9 cellular contexts compared by ENCODE assay signal in the genomic region with DNA sequence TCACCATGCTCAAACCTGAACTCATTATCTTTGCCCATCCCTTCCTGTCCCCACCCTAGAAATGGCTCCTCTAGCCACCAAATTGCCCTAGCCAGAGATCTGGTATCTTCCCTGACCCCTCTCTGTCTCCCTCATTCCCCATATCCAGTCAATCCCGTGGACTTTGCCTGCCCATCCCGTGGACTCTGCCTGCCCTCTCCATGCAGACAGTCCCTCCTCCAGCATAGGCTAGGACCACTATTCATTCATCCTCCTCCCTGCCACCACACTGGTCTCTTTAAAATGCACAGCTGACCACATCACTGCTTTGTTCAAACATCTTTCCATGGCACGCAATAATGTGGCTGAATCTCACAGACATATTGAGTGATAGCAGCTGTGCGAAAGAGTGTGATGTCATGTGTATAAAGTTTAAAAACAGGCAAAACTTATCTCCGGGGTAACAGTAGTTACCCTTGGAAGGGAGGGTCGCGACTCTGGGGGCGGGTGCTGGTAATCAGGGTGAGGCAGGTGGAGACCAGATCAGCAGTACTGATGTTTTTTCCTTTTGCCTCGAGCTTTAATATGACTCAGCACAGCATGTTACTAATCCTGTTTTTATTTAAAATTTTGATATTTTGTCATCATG. TPM values are rescaled to one million over a fixed set of nuclear protein-coding genes. Genes with fewer than 3 reads are reported as not detected.
DNase-seq lines count a peak whose midpoint lies in the region; ATAC-seq and TF ChIP-seq lines count a peak whose summit lies in the region.
"Had no signal": no experiment of that assay in that cellular context is flagged by ENCODE, and none has a peak within 500 bp of the region (broad histone marks: within the 10 kb centered on the region; RNA-seq: fewer than 3 reads in every experiment).

No MANE protein-coding gene starts in this region.

- WGBS in iPS DF 6.9 (ENCODE audit: insufficient coverage, insufficient read length), result no CpG with 5 or more reads among the region's 9 CpGs

- peak overlapping the region; percentile 16 for H3K27ac Mint-ChIP-seq in activated T-helper 17 cell treated with anti-CD3 and anti-CD28 coated beads, Interleukin-2, amount 50 U/mL, for 72 hours

- peaks cover 9% of the 10 kb centered on the region for H3K36me3 Mint-ChIP-seq in activated T-helper 17 cell treated with anti-CD3 and anti-CD28 coated beads, Interleukin-2, amount 50 U/mL, for 72 hours (ENCODE audit: low read depth)

- POLR2A ChIA-PET in AG04450 (lab: Yijun Ruan, JAX), result interaction anchor here (0.6 to 3.1 kb wide), 3 partner anchors 8 to 197 kb away, joined by 3 to 20 read pairs (median 4); partner anchors contain the start of gene ZNF691

- CTCF ChIA-PET in AG04450 (lab: Charles Lee), result interaction anchor here (3.5 kb wide), 1 partner anchor 110 kb away, joined by 16 read pairs; no protein-coding TSS in a partner anchor

- H3K27ac ChIP-seq in AG04450 (ENCODE audit: low read depth, low read length), result peak overlapping the region; percentile 85
- peak overlapping the region; percentile 1 for H3K27ac ChIP-seq in iPS DF 6.9 (ENCODE audit: low read length)

- DNase-seq in AG04450 (ENCODE audit: low read depth, low spot score) (peak; percentile 89), HT1080 (ENCODE audit: low read depth) (peak; percentile 47), iPS DF 6.9 (ENCODE audit: low read depth, low spot score) (no peak), NCI-H1436 (lab: John Stamatoyannopoulos, UW) (no peak)
- DNase-seq: small intestine had no signal

- H3K4me3 ChIP-seq in AG04450 (ENCODE audit: low read depth, low read length) (no peak overlapping the region), iPS DF 6.9 (ENCODE audit: low read length) (no peak overlapping the region)

- no peaks in the 10 kb centered on the region for H3K9me3 Mint-ChIP-seq in activated T-helper 17 cell treated with anti-CD3 and anti-CD28 coated beads, Interleukin-2, amount 50 U/mL, for 72 hours

- peaks cover 22% of the 10 kb centered on the region for H3K4me1 Mint-ChIP-seq in activated T-helper 17 cell treated with anti-CD3 and anti-CD28 coated beads, Interleukin-2, amount 50 U/mL, for 72 hours

- TF ChIP-seq CTCF in AG04450 (IDR thresholded peaks at IDR 0.05; ENCODE audit: low read depth, low read length), result no peak

- no peaks in the 10 kb centered on the region for H3K9me3 ChIP-seq in AG04450 (ENCODE audit: control insufficient read depth, insufficient read depth, low read length)
- no peaks in the 10 kb centered on the region for H3K9me3 ChIP-seq in iPS DF 6.9 (ENCODE audit: control insufficient read depth, insufficient read depth, low read length)

- no peak for ATAC-seq in activated T-helper 17 cell treated with anti-CD3 and anti-CD28 coated beads, Interleukin-2, amount 50 U/mL, for 72 hours (replicated peaks)
- no peak for ATAC-seq in HG03432 (IDR thresholded peaks at IDR 0.05; ENCODE audit: unreplicated experiment)
- ATAC-seq in GM21717 (IDR thresholded peaks at IDR 0.05; ENCODE audit: unreplicated experiment), result no peak
- ATAC-seq in GM21825 (IDR thresholded peaks at IDR 0.05; ENCODE audit: unreplicated experiment), result no peak

- peaks cover 16% of the 10 kb centered on the region for H3K4me1 ChIP-seq in iPS DF 6.9 (ENCODE audit: control insufficient read depth, insufficient read depth, low read length)

- no peaks in the 10 kb centered on the region for H3K36me3 ChIP-seq in iPS DF 6.9 (ENCODE audit: control insufficient read depth, insufficient read depth, low read length)

- H3K27me3 ChIP-seq in AG04450 (ENCODE audit: control insufficient read depth, insufficient read depth, low read length) (no peaks in the 10 kb centered on the region), iPS DF 6.9 (ENCODE audit: control insufficient read depth, insufficient read depth, low read length) (no peaks in the 10 kb centered on the region)

- peak overlapping the region; percentile 92 for H3K4me3 Mint-ChIP-seq in activated T-helper 17 cell treated with anti-CD3 and anti-CD28 coated beads, Interleukin-2, amount 50 U/mL, for 72 hours

- H3K27me3 Mint-ChIP-seq in activated T-helper 17 cell treated with anti-CD3 and anti-CD28 coated beads, Interleukin-2, amount 50 U/mL, for 72 hours, result peaks cover 5% of the 10 kb centered on the region

RNA-seq across cellular contexts. Expression of gene SLC2A1, which starts 4.8 kb away (rescaled TPM):
- 114 and 140 TPM in 2 replicates for polyA plus RNA-seq in AG04450 (2011; rRNA removed)
- polyA minus RNA-seq in AG04450 (2011; rRNA and poly(A)+ RNA removed), result 125 and 154 TPM in 2 replicates
- total RNA-seq in HT1080 (2014; rRNA removed; shearing (Covaris generic)), result 166 and 204 TPM in 2 replicates
- polyA plus RNA-seq in HT1080 (2015; cell fraction: cytosol; rRNA removed), result 199 and 260 TPM in 2 replicates
- polyA plus RNA-seq in HT1080 (2015; cell fraction: nucleus; rRNA removed), result 463 and 503 TPM in 2 replicates
- total RNA-seq in activated T-helper 17 cell treated with anti-CD3 and anti-CD28 coated beads, Interleukin-2, amount 50 U/mL, for 72 hours, result 100 to 1,000 TPM; 217 to 280 TPM

Comparison
In these comparisons a context has a peak if more than half of its experiments do, and no peak if none do; other contexts are left out.
1. DNase-seq: peak in AG04450 (single experiment) and HT1080 (single experiment); none in iPS DF 6.9 (single experiment) and NCI-H1436 (single experiment).